Comparison of ENCODE assay signal across 16 cellular contexts in genomic region chr1:233587958-233588799, GRCh38. TPM values are rescaled to one million over a fixed set of nuclear protein-coding genes. Genes with fewer than 3 reads are reported as not detected.
A peak's percentile ranks its signal among the peaks of the same experiment; 100 is the strongest.
DNase-seq lines count a peak whose midpoint lies in the region; ATAC-seq, FAIRE-seq and TF ChIP-seq lines count a peak whose summit lies in the region.
"Had no signal": no experiment of that assay in that cellular context is flagged by ENCODE, and none has a peak within 500 bp of the region (broad histone marks: within the 10 kb centered on the region; RNA-seq: fewer than 3 reads in every experiment).

No MANE protein-coding gene starts in this region.

- ATAC-seq in K562 = peak; percentile 51
- ATAC-seq in HG03460 (IDR thresholded peaks at IDR 0.05; ENCODE audit: unreplicated experiment) = no peak
- no peak for ATAC-seq in GM18861 (IDR thresholded peaks at IDR 0.05; ENCODE audit: unreplicated experiment)

- no TSS peak for BruUV-seq in K562 (replicated peaks; lab: Mats Ljungman, UMichigan)

- H3K36me3 ChIP-seq in HUES64 (ENCODE audit: insufficient read depth, low read length) (no peaks in the 10 kb centered on the region), K562 (ENCODE audit: control insufficient read depth, insufficient read depth, low read length) (no peaks in the 10 kb centered on the region), kidney (ENCODE audit: control insufficient read depth in 1 of 2, insufficient read depth in 2 of 2, low read length in 2 of 2) (no peaks in the 10 kb centered on the region)
- H3K36me3 ChIP-seq: colonic mucosa had no signal

- H3K27ac ChIP-seq in HUES64 (ENCODE audit: low read depth, low read length) (no peak overlapping the region), K562 (ENCODE audit: extremely low read depth, low read depth, low read length) (no peak overlapping the region), kidney (ENCODE audit: low read depth in 2 of 2, low read length in 2 of 2) (no peak overlapping the region)
- H3K27ac ChIP-seq: colonic mucosa, VCaP had no signal

- in situ Hi-C loops in K562 (cut with MboI) = no loop called here

- H3K27me3 ChIP-seq in HUES64 (ENCODE audit: insufficient read depth, low read length) (peaks cover 24% of the 10 kb centered on the region), K562 (ENCODE audit: control insufficient read depth in 2 of 2, insufficient read depth in 2 of 2, low read length in 2 of 2) (no peaks in the 10 kb centered on the region)
- H3K27me3 ChIP-seq: colonic mucosa had no signal

- H3K9me1 ChIP-seq in K562 (ENCODE audit: control insufficient read depth, insufficient read depth, low read length) = no peaks in the 10 kb centered on the region

- no peaks in the 10 kb centered on the region for H3K9me3 ChIP-seq in HUES64 (ENCODE audit: insufficient read depth, low read depth, low read length)
- H3K9me3 ChIP-seq in K562 (replicated peaks; ENCODE audit: control insufficient read depth, insufficient read depth, low read depth, low read length) = peaks cover 2% of the 10 kb centered on the region; the same call in 1 of the 2 replicates
- H3K9me3 ChIP-seq in kidney (ENCODE audit: control insufficient read depth in 1 of 2, low read length in 2 of 2) = no peaks in the 10 kb centered on the region
- H3K9me3 ChIP-seq: colonic mucosa had no signal

- FAIRE-seq in K562 (lab: Jason Lieb, UNC) = no peak
- FAIRE-seq in kidney (lab: Jason Lieb, UNC) = no peak
- FAIRE-seq: islet of Langerhans had no signal

- 5% methylated on average over 17 of the region's 17 CpGs for WGBS in HUES64
- 57% methylated on average over 17 of the region's 17 CpGs for WGBS in K562 (ENCODE audit: insufficient coverage, low coverage, missing lambda C conversion rate)

- H3K4me3 ChIP-seq in GM08714 (ENCODE audit: low read length) (peak overlapping the region; percentile 3; the same call in 1 of the 2 replicates), HUES64 (ENCODE audit: low read length) (peak overlapping the region; percentile 35), K562 (no peak overlapping the region), kidney (ENCODE audit: low read length in 2 of 2) (peak overlapping the region in 1 of 2 donors; percentile 13)
- H3K4me3 ChIP-seq: colonic mucosa had no signal

- DNase-seq in K562 (ENCODE audit: extremely low read depth in 1 of 4, low spot score in 3 of 4) (no peak), kidney (peak; percentile 43), NCI-H524 treated with DMSO at 0.1 percent for 48 hours (lab: John Stamatoyannopoulos, UW) (no peak), GDM1 (lab: John Stamatoyannopoulos, UW) (no peak)
- DNase-seq: activated naive CD8-positive, alpha-beta T cell treated with anti-CD3 and anti-CD28 coated beads, Interleukin-2, amount 10 ng/mL, durations not matched to agents 7 days and 5 days; AML-193; colonic mucosa; KG1; NCI-H187; stimulated activated CD4-positive, alpha-beta T cell treated with anti-CD3 and anti-CD28 coated beads, Interleukin-2, amount 100 ng/mL, for 48 hours had no signal

- H3K79me2 ChIP-seq in K562 (ENCODE audit: control insufficient read depth, insufficient read depth, low read length) = no peaks in the 10 kb centered on the region

- H3K4me1 ChIP-seq in HUES64 (ENCODE audit: insufficient read depth, low read length) (peaks cover 13% of the 10 kb centered on the region), K562 (replicated peaks in 1 of 2; ENCODE audit: control insufficient read depth in 2 of 2, insufficient read depth in 2 of 2, low read length in 2 of 2) (peaks cover 0 to 5% of the 10 kb centered on the region in 2 experiments; a peak in 2 of 5 replicates), kidney (ENCODE audit: control insufficient read depth in 1 of 2, insufficient read depth in 1 of 2, low read depth in 1 of 2, low read length in 2 of 2) (peaks cover 0 to 2% of the 10 kb centered on the region in 2 donors)
- H3K4me1 ChIP-seq: colonic mucosa had no signal

- no peak overlapping the region for H3K4me2 ChIP-seq in K562 (ENCODE audit: insufficient read depth, low read length)

- POLR2A ChIA-PET in K562 (lab: Yijun Ruan, JAX) = no interaction called here

- TF ChIP-seq EP300 in K562 (IDR thresholded peaks at IDR 0.05; ENCODE audit: low read length) = no peak

- peak overlapping the region; percentile 66 for H2AFZ ChIP-seq in K562 (ENCODE audit: low read depth, low read length)

- no peak overlapping the region for H3K9ac ChIP-seq in HUES64 (ENCODE audit: low read depth, low read length)
- H3K9ac ChIP-seq in K562 (ENCODE audit: insufficient read depth in 1 of 2, low read depth in 2 of 2, low read length in 2 of 2) = 0 out of 4 replicates have a peak overlapping the region, but pooled peaks of 1 of the 2 experiments have one; percentile 15
- H3K9ac ChIP-seq in kidney (ENCODE audit: low read length in 2 of 2) = no peak overlapping the region

- TF ChIP-seq CTCF in K562 (IDR thresholded peaks at IDR 0.05 in 2 of 3, conservative IDR thresholded peaks at IDR 0.05 in 1 of 3; ENCODE audit: insufficient read depth in 2 of 3, low read depth in 1 of 3, low read length in 3 of 3) (no peak), kidney (IDR thresholded peaks at IDR 0.05; ENCODE audit: borderline replicate concordance, extremely low read depth, insufficient read depth) (no peak)

- H4K20me1 ChIP-seq in K562 (replicated peaks; ENCODE audit: control insufficient read depth, insufficient read depth, low read length) = no peaks in the 10 kb centered on the region

- intact Hi-C loops in K562 (cut with micrococcal nuclease) = no loop called here
- intact Hi-C loops in kidney (cut with DNase I) = no loop called here

- TF ChIP-seq POLR2A in K562 (conservative IDR thresholded peaks at IDR 0.05) = no peak

- CTCF ChIA-PET in K562 (lab: Yijun Ruan, JAX; ENCODE audit: low intra/inter-chr PET ratio) = no interaction called here

- TF ChIP-seq RAD21 in K562 (CRISPR knock-in tag; conservative IDR thresholded peaks at IDR 0.05 in 1 of 2, IDR thresholded peaks at IDR 0.05 in 1 of 2) = no peak

TF ChIP-seq in K562, 482 proteins besides CTCF, POLR2A, EP300 and RAD21 (continues in another document):
- TF ChIP-seq MXI1 (IDR thresholded peaks at IDR 0.05; ENCODE audit: low read depth, low read length) = no peak
- TF ChIP-seq HEY1 (CRISPR knock-in tag; IDR thresholded peaks at IDR 0.05; ENCODE audit: borderline replicate concordance) = no peak
- TF ChIP-seq, protein P1, sequence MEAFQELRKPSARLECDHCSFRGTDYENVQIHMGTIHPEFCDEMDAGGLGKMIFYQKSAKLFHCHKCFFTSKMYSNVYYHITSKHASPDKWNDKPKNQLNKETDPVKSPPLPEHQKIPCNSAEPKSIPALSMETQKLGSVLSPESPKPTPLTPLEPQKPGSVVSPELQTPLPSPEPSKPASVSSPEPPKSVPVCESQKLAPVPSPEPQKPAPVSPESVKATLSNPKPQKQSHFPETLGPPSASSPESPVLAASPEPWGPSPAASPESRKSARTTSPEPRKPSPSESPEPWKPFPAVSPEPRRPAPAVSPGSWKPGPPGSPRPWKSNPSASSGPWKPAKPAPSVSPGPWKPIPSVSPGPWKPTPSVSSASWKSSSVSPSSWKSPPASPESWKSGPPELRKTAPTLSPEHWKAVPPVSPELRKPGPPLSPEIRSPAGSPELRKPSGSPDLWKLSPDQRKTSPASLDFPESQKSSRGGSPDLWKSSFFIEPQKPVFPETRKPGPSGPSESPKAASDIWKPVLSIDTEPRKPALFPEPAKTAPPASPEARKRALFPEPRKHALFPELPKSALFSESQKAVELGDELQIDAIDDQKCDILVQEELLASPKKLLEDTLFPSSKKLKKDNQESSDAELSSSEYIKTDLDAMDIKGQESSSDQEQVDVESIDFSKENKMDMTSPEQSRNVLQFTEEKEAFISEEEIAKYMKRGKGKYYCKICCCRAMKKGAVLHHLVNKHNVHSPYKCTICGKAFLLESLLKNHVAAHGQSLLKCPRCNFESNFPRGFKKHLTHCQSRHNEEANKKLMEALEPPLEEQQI (IDR thresholded peaks at IDR 0.05) = no peak
- 0 out of 2 replicates have a peak, but pooled peaks have one; percentile 19 for TF ChIP-seq GATA2 (CRISPR knock-in tag; IDR thresholded peaks at IDR 0.05)

RNA-seq across cellular contexts. Expression of gene KCNK1, which starts 25.7 kb away (rescaled TPM):
- polyA plus RNA-seq in HUES64 (2013, experiment 1 of 2) = 4.7 TPM
- polyA plus RNA-seq in HUES64 (2013, experiment 2 of 2) = 6.8 TPM
- total RNA-seq in K562 (2011; cell fraction: chromatin; rRNA removed; ENCODE audit: low replicate concordance) = 25.8 and 31.2 TPM in 2 replicates
- total RNA-seq in K562 (2011; cell fraction: nucleolus; rRNA removed) = 36.3 and 38.5 TPM in 2 replicates
- total RNA-seq in K562 (2011; cell fraction: nucleoplasm; rRNA removed) = 34.2 and 46.4 TPM in 2 replicates
- total RNA-seq in K562 (2014; rRNA removed) = 6.0 and 6.7 TPM in 2 replicates
- total RNA-seq in K562 (2014; rRNA removed; fragmentation: Illumina TruSeq; extraction: Trizol) = 6.0 and 7.0 TPM in 2 replicates
- 4.1 and 4.7 TPM in 2 replicates for total RNA-seq in K562 (2015; rRNA removed; fragmentation: Illumina TruSeq; extraction: Trizol)
- total RNA-seq in K562 (2021) = 9.4 and 9.8 TPM in 2 replicates
- polyA plus RNA-seq in K562 (2011; rRNA removed) = 19.9 and 22.7 TPM in 2 replicates
- 20.0 and 35.2 TPM in 2 replicates for polyA plus RNA-seq in K562 (2011; cell fraction: cytosol; rRNA removed)
- 16.3 and 25.6 TPM in 2 replicates for polyA plus RNA-seq in K562 (2011; cell fraction: nucleus; rRNA removed)
- polyA plus RNA-seq in K562 (2012) = 6.0 and 6.4 TPM in 2 replicates
- 7.4 and 9.3 TPM in 2 replicates for polyA plus RNA-seq in K562 (2014; fragmentation: Illumina TruSeq; extraction: Trizol)
- 1 to 10 TPM; 3.1 to 3.5 TPM for polyA plus RNA-seq in K562 (2014; fragmentation: Nextera tagmentation; extraction: Ambion mirVana)
- 8.0 and 9.8 TPM in 2 replicates for polyA plus RNA-seq in K562 (2014; rRNA removed)
- polyA minus RNA-seq in K562 (2011; rRNA and poly(A)+ RNA removed) = 19.6 and 25.5 TPM in 2 replicates
- polyA minus RNA-seq in K562 (2011; cell fraction: cytosol; rRNA and poly(A)+ RNA removed) = 20.0 and 23.3 TPM in 2 replicates
- polyA minus RNA-seq in K562 (2011; cell fraction: nucleus; rRNA and poly(A)+ RNA removed) = 16.6 and 19.1 TPM in 2 replicates
- 10.7 TPM for total RNA-seq in kidney
- 10.0 TPM for polyA plus RNA-seq in kidney (ENCODE audit: insufficient read depth, low read depth, low replicate concordance)
- total RNA-seq: activated naive CD8-positive, alpha-beta T cell treated with anti-CD3 and anti-CD28 coated beads, Interleukin-2, amount 10 ng/mL, durations not matched to agents 7 days and 5 days had no signal
